8 cellular contexts compared by ENCODE assay signal in the genomic region with DNA sequence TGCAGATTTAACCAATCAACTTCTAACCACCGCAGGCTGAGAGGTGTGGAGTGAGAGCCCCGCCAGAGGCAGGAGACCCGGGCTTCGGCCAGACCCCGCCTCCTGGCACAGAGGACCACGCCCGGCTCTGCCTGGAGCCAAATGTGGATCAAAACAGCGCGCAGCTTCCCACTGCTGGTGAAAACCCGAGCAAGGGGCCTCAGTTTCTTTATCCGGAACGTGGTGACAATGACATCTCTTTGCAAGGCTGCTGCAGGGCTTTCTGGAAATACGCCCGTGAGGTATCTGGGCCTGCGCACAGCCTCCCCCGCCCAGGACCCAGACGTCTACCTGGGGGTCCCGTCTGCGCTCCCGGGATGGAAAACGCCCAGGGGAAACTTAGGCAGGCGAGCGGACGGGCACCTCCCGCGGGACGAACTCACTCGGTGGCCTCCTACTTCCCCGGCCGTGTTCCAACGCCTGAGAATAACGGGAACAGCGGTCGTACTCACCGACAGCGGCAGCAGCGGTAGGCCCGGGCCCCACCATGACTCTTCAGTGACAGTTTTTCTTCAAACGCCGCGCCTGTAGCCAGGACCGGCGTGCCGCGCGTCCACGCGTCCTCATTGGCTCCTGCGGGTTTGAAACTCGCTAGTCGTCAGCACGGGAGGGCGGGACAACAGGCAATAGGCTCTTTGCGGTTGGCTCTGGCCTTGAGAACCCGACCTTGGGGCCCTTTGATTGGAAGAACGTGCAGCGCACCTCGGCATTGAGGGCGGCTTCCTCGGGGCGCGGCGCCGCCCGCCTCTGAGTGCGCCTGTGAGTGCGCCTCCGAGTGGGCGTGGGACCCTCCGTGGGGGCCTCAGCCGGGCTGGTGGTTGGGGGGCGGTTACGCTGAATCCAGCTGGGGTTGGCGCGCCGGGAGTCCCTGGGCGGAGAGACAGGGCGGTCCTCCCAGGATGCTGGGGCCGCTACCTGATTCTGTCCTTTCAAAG. TPM values are rescaled to one million over a fixed set of nuclear protein-coding genes. Genes with fewer than 3 reads are reported as not detected.
DNase-seq lines count a peak whose midpoint lies in the region; ATAC-seq and TF ChIP-seq lines count a peak whose summit lies in the region.

A gene with protein sequence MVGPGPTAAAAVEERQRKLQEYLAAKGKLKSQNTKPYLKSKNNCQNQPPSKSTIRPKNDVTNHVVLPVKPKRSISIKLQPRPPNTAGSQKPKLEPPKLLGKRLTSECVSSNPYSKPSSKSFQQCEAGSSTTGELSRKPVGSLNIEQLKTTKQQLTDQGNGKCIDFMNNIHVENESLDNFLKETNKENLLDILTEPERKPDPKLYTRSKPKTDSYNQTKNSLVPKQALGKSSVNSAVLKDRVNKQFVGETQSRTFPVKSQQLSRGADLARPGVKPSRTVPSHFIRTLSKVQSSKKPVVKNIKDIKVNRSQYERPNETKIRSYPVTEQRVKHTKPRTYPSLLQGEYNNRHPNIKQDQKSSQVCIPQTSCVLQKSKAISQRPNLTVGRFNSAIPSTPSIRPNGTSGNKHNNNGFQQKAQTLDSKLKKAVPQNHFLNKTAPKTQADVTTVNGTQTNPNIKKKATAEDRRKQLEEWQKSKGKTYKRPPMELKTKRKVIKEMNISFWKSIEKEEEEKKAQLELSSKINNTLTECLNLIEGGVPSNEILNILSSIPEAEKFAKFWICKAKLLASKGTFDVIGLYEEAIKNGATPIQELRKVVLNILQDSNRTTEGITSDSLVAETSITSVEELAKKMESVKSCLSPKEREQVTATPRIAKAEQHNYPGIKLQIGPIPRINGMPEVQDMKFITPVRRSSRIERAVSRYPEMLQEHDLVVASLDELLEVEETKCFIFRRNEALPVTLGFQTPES (minus strand): TSS at position 539 of the 974 bp plus-strand sequence. CDS start 11 bp downstream, at position 528.

- peak within 1 kb of the TSS; percentile 42 to 59 for H3K9ac ChIP-seq in duodenal mucosa (ENCODE audit: low read depth in 1 of 2, low read length in 2 of 2)

- H3K36me3 ChIP-seq in CD4-positive, CD25-positive, alpha-beta regulatory T cell (ENCODE audit: control insufficient read depth, insufficient read depth, low read length) = no peaks in the 10 kb centered on the region
- H3K36me3 ChIP-seq in duodenal mucosa (ENCODE audit: control insufficient read depth in 1 of 2, insufficient read depth in 2 of 2, low read length in 2 of 2) (no peaks in the 10 kb centered on the region), right lobe of liver (no peaks in the 10 kb centered on the region)

- peaks cover 5% of the 10 kb centered on the region for H3K27me3 Mint-ChIP-seq in CD4-positive, CD25-positive, alpha-beta regulatory T cell

- intact Hi-C loops in right lobe of liver (cut with DNase I) = no loop called here

- peak; percentile 45 for TF ChIP-seq POLR2A in right lobe of liver (IDR thresholded peaks at IDR 0.05)

- H3K4me1 ChIP-seq in CD4-positive, CD25-positive, alpha-beta regulatory T cell (ENCODE audit: control insufficient read depth, insufficient read depth, low read length, poor library complexity, severe bottlenecking) = peaks cover 25% of the 10 kb centered on the region
- peaks cover 14 to 17% of the 10 kb centered on the region in 2 donors for H3K4me1 ChIP-seq in duodenal mucosa (ENCODE audit: control insufficient read depth in 1 of 2, insufficient read depth in 2 of 2, low read length in 2 of 2)
- H3K4me1 ChIP-seq in right lobe of liver = peaks cover 0 to 4% (median 0%) of the 10 kb centered on the region in 4 donors

- H3K27ac Mint-ChIP-seq in CD4-positive, CD25-positive, alpha-beta regulatory T cell = peak within 1 kb of the TSS; percentile 18 to 95 (median 93)

- peak within 1 kb of the TSS; percentile 54 for H3K27ac ChIP-seq in CD4-positive, CD25-positive, alpha-beta regulatory T cell (ENCODE audit: insufficient read depth, low read length, poor library complexity, severe bottlenecking)
- H3K27ac ChIP-seq in duodenal mucosa (ENCODE audit: low read depth, low read length) = no peak within 1 kb of the TSS
- peak within 1 kb of the TSS in 2 of 3 donors; percentile 30 to 46 for H3K27ac ChIP-seq in right lobe of liver

- no peaks in the 10 kb centered on the region for H3K27me3 ChIP-seq in CD4-positive, CD25-positive, alpha-beta regulatory T cell (ENCODE audit: control insufficient read depth, insufficient read depth, low read length)
- H3K27me3 ChIP-seq in duodenal mucosa (ENCODE audit: control insufficient read depth in 1 of 2, insufficient read depth in 2 of 2, low read length in 2 of 2) (no peaks in the 10 kb centered on the region), right lobe of liver (no peaks in the 10 kb centered on the region)

- H3K4me1 Mint-ChIP-seq in CD4-positive, CD25-positive, alpha-beta regulatory T cell = peaks cover 18 to 59% (median 33%) of the 10 kb centered on the region in 4 donors

- no peaks in the 10 kb centered on the region for H3K9me3 ChIP-seq in CD4-positive, CD25-positive, alpha-beta regulatory T cell (ENCODE audit: control insufficient read depth in 2 of 2, low read length in 2 of 2)
- no peaks in the 10 kb centered on the region for H3K9me3 ChIP-seq in duodenal mucosa (ENCODE audit: control insufficient read depth in 1 of 2, low read length in 2 of 2)
- H3K9me3 ChIP-seq in right lobe of liver = no peaks in the 10 kb centered on the region

- no peaks in the 10 kb centered on the region for H3K9me3 Mint-ChIP-seq in CD4-positive, CD25-positive, alpha-beta regulatory T cell

- peak within 1 kb of the TSS; percentile 92 for H3K4me3 ChIP-seq in CD4-positive, CD25-positive, alpha-beta regulatory T cell (ENCODE audit: low read depth, low read length)
- H3K4me3 ChIP-seq in duodenal mucosa (ENCODE audit: low read depth in 1 of 2, low read length in 2 of 2) = peak within 1 kb of the TSS; percentile 80 to 84
- peak within 1 kb of the TSS; percentile 66 to 72 (median 68) for H3K4me3 ChIP-seq in right lobe of liver

- ATAC-seq in CD4-positive, CD25-positive, alpha-beta regulatory T cell (ENCODE audit: low read depth in 2 of 2) = peak; percentile 98 to 99
- ATAC-seq in GM19455 (IDR thresholded peaks at IDR 0.05; ENCODE audit: unreplicated experiment) (peak; percentile 97), right lobe of liver (peak; percentile 97 to 100 (median 100))

- peak within 1 kb of the TSS; percentile 95 to 100 (median 97) for H3K4me3 Mint-ChIP-seq in CD4-positive, CD25-positive, alpha-beta regulatory T cell

- WGBS in right lobe of liver (ENCODE audit: insufficient coverage, low coverage, low lambda C conversion rate, missing lambda C conversion rate) = 1% methylated on average over 34 of the region's 79 CpGs

- no peak for TF ChIP-seq CTCF in right lobe of liver (IDR thresholded peaks at IDR 0.05)

- DNase-seq in CD4-positive, CD25-positive, alpha-beta regulatory T cell = peak; percentile 95 to 99 (median 97)
- DNase-seq in HK-2 (ENCODE audit: unreplicated experiment) (peak; percentile 98), NCI-H82 treated with DMSO at 0.1 percent for 48 hours (lab: John Stamatoyannopoulos, UW; ENCODE audit: unreplicated experiment) (peak; percentile 95), right lobe of liver (peak; percentile 97)
- peak; percentile 96 for DNase-seq in activated CD4-positive, alpha-beta T cell treated with anti-CD3 and anti-CD28 coated beads, Interleukin-2, amount 50 U/mL, for 48 hours
- DNase-seq in stimulated activated CD4-positive, alpha-beta T cell treated with anti-CD3 and anti-CD28 coated beads, Interleukin-4, amount 100 ng/mL, for 24 hours = peak; percentile 97

- H3K36me3 Mint-ChIP-seq in CD4-positive, CD25-positive, alpha-beta regulatory T cell = no peaks in the 10 kb centered on the region

RNA-seq across cellular contexts. Expression of the gene that starts here (rescaled TPM):
- total RNA-seq in CD4-positive, CD25-positive, alpha-beta regulatory T cell = 3.4 TPM
- polyA plus RNA-seq in CD4-positive, CD25-positive, alpha-beta regulatory T cell = 1 to 10 TPM in 1 of 4 donors, under 1 TPM in 3; 0.43 to 1.5 (median 0.76) TPM
- 1 to 10 TPM in 2 of 6 experiments, under 1 TPM in 4; 0.20 to 1.4 (median 0.66) TPM for total RNA-seq in right lobe of liver
